In the genomic region with DNA sequence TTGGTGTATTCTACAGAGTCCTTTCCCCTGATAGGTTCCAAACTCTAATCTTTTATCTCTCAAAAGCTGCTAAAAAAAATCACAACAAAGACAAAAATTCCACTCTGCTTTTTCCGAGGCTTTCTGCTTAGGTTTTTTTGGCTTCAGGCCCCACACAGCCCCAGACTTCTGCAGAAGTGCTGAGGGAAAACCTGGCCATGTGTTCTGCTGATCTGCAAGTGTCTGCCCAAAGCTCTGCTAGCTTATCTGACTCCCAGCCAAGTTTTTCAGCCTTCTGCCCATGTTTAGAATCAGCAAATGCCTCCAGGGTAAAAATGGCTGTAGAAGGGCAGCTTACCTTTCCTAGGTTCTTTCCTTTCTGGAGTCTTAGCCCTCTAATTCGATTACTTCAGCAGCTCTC, we compare ENCODE assay signal across 30 cellular contexts. TPM values are rescaled to one million over a fixed set of nuclear protein-coding genes. Genes with fewer than 3 reads are reported as not detected.
"Had no signal": no experiment of that assay in that cellular context is flagged by ENCODE, and none has a peak within 500 bp of the region (broad histone marks: within the 10 kb centered on the region; RNA-seq: fewer than 3 reads in every experiment).

No MANE protein-coding gene starts in this region.

- ATAC-seq: foreskin keratinocyte; heart right ventricle; sciatic nerve; stimulated activated effector memory CD8-positive, alpha-beta T cell treated with anti-CD3 and anti-CD28 coated beads, Interleukin-12 subunit alpha, Interleukin-12 subunit beta, amount 100 ng/mL, for 72 hours; T-helper 17 cell had no signal

- H3K4me3 Mint-ChIP-seq: activated CD4-positive, alpha-beta memory T cell treated with anti-CD3 and anti-CD28 coated beads for 36 hours; activated CD4-positive, alpha-beta T cell treated with anti-CD3 and anti-CD28 coated beads, Interleukin-2, amount 10 ng/mL, durations not matched to agents 24 days and 14 days; activated naive CD4-positive, alpha-beta T cell treated with anti-CD3 and anti-CD28 coated beads, Interleukin-2, amount 10 ng/mL, durations not matched to agents 7 days and 5 days; nephron; stimulated activated effector memory CD8-positive, alpha-beta T cell treated with anti-CD3 and anti-CD28 coated beads, Interleukin-12 subunit alpha, Interleukin-12 subunit beta, amount 100 ng/mL, for 72 hours; stimulated activated naive CD8-positive, alpha-beta T cell treated with anti-CD3 and anti-CD28 coated beads, Interleukin-15, Interleukin-2, amounts not matched to agents 100 ng/mL and 50 ng/mL, for 24 hours; T-helper 17 cell had no signal

- H3K4me1 ChIP-seq: esophagus muscularis mucosa, foreskin keratinocyte, heart right ventricle, left ventricle myocardium inferior, thyroid gland had no signal

- H3K4me1 Mint-ChIP-seq: activated CD4-positive, alpha-beta T cell treated with anti-CD3 and anti-CD28 coated beads, Interleukin-2, amount 10 ng/mL, durations not matched to agents 24 days and 14 days; activated naive CD4-positive, alpha-beta T cell treated with anti-CD3 and anti-CD28 coated beads, Interleukin-2, amount 10 ng/mL, durations not matched to agents 7 days and 5 days; nephron; stimulated activated effector memory CD8-positive, alpha-beta T cell treated with anti-CD3 and anti-CD28 coated beads, Interleukin-12 subunit alpha, Interleukin-12 subunit beta, amount 100 ng/mL, for 72 hours; T-helper 17 cell had no signal

- H3K27me3 Mint-ChIP-seq: activated CD4-positive, alpha-beta T cell treated with anti-CD3 and anti-CD28 coated beads, Interleukin-2, amount 10 ng/mL, durations not matched to agents 24 days and 14 days; progenitor cell of endocrine pancreas had no signal

- H3K27ac ChIP-seq: esophagus muscularis mucosa, foreskin keratinocyte, heart right ventricle, left ventricle myocardium inferior, ovary, thyroid gland had no signal

- H3K9me3 ChIP-seq: ovary, thyroid gland had no signal

- H3K36me3 ChIP-seq: esophagus muscularis mucosa, heart right ventricle, ovary, thyroid gland had no signal

- H3K4me3 ChIP-seq: esophagus muscularis mucosa, heart right ventricle, left ventricle myocardium inferior, lung, ovary, thyroid gland had no signal

- H3K27ac Mint-ChIP-seq: activated CD4-positive, alpha-beta memory T cell treated with anti-CD3 and anti-CD28 coated beads for 36 hours; activated CD4-positive, alpha-beta T cell treated with anti-CD3 and anti-CD28 coated beads, Interleukin-2, amount 10 ng/mL, durations not matched to agents 24 days and 14 days; nephron; progenitor cell of endocrine pancreas; stimulated activated effector memory CD8-positive, alpha-beta T cell treated with anti-CD3 and anti-CD28 coated beads, Interleukin-12 subunit alpha, Interleukin-12 subunit beta, amount 100 ng/mL, for 72 hours; stimulated activated naive CD8-positive, alpha-beta T cell treated with anti-CD3 and anti-CD28 coated beads, Interleukin-15, Interleukin-2, amounts not matched to agents 100 ng/mL and 50 ng/mL, for 24 hours; T-helper 17 cell had no signal

- DNase-seq: activated CD4-positive, alpha-beta memory T cell treated with anti-CD3 and anti-CD28 coated beads for 36 hours; activated CD4-positive, alpha-beta T cell treated with anti-CD3 and anti-CD28 coated beads, Interleukin-2, amount 10 ng/mL, durations not matched to agents 24 days and 14 days; activated CD4-positive, CD25-positive, alpha-beta regulatory T cell treated with anti-CD3 and anti-CD28 coated beads, Interleukin-2, amount 50 U/mL, for 72 hours; activated CD8-positive, alpha-beta memory T cell treated with anti-CD3 and anti-CD28 coated beads, Interleukin-2, amount 50 U/mL, for 4 hours; activated gamma-delta T cell; activated naive CD4-positive, alpha-beta T cell treated with anti-CD3 and anti-CD28 coated beads, Interleukin-2, amount 10 ng/mL, durations not matched to agents 7 days and 5 days; activated T-cell treated with anti-CD3 and anti-CD28 coated beads, Interleukin-2, amount 50 U/mL, for 1 hour; amygdala; central memory CD4-positive, alpha-beta T cell; dermis blood vessel endothelial cell; effector CD4-positive, alpha-beta T cell; foreskin keratinocyte; heart right ventricle; left ventricle myocardium inferior; mesendoderm; ovary; retina; small intestine; stimulated activated CD4-positive, alpha-beta T cell treated with anti-CD3 and anti-CD28 coated beads, Interleukin-4, amount 100 ng/mL, for 24 hours; T-helper 17 cell; T1000; thyroid gland had no signal

- H3K27me3 ChIP-seq: foreskin keratinocyte, ovary, thyroid gland had no signal

RNA-seq across cellular contexts. Expression of a gene that starts 28.4 kb away (rescaled TPM):
- total RNA-seq: dermis blood vessel endothelial cell, esophagus muscularis mucosa, left ventricle myocardium inferior, subcutaneous adipose tissue, thyroid gland had no signal
